In the genomic region with DNA sequence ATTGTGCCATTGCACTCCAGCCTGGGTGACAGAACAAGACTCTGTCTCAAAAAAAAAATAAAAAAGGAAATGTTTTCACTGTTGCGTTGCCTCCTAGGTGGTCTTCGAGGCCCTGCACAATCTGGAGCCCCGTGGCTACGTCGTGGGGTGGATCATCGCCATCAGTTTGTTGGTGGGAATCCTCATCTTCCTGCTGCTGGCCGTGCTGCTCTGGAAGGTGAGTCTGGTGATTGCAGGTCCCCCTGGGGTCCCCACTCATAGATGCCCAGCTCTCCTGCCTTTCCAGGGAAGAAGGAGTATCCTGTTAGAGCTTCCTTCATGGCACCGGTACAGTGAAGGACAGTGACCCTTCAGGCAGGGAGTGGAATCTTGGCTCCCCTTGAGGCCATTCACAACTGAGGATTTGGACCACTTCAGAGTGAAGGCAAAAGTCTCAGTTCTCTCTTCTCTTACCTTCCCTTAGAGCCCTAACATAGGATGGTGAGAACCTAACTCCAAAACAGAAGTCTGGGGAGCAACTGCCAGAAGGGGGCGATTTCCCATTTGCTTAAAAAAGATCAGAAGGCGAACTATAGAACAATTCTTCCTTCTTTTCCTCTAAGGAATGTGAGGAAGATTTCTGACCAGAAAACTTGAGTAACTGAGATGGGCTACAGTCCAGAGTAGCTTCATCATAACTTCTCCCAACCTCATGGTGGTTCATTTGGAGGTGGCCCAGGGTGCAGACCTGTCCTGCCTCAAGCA, we compare ENCODE assay signal across 19 cellular contexts.
"Had no signal": no experiment of that assay in that cellular context is flagged by ENCODE, and none has a peak within 500 bp of the region (broad histone marks: within the 10 kb centered on the region; RNA-seq: fewer than 3 reads in every experiment).

No MANE protein-coding gene starts in this region.

- H3K36me3 ChIP-seq: ovary had no signal

- H3K9me3 Mint-ChIP-seq: activated CD4-positive, alpha-beta memory T cell treated with anti-CD3 and anti-CD28 coated beads for 36 hours; activated naive CD8-positive, alpha-beta T cell treated with anti-CD3 and anti-CD28 coated beads for 36 hours; central memory CD8-positive, alpha-beta T cell; stimulated activated naive CD8-positive, alpha-beta T cell treated with anti-CD3 and anti-CD28 coated beads, Interleukin-15, amount 100 ng/mL, for 72 hours had no signal

- H3K4me3 Mint-ChIP-seq: activated CD4-positive, alpha-beta memory T cell treated with anti-CD3 and anti-CD28 coated beads for 36 hours; activated CD4-positive, alpha-beta T cell treated with anti-CD3 and anti-CD28 coated beads for 36 hours; activated naive CD8-positive, alpha-beta T cell treated with anti-CD3 and anti-CD28 coated beads for 36 hours; central memory CD8-positive, alpha-beta T cell; naive B cell; stimulated activated naive CD8-positive, alpha-beta T cell treated with anti-CD3 and anti-CD28 coated beads, Interleukin-15, amount 100 ng/mL, for 72 hours had no signal

- H3K36me3 Mint-ChIP-seq: activated CD4-positive, alpha-beta memory T cell treated with anti-CD3 and anti-CD28 coated beads for 36 hours; activated naive CD8-positive, alpha-beta T cell treated with anti-CD3 and anti-CD28 coated beads for 36 hours; naive B cell had no signal

- H3K27me3 Mint-ChIP-seq: activated CD4-positive, alpha-beta T cell treated with anti-CD3 and anti-CD28 coated beads for 36 hours; activated naive CD8-positive, alpha-beta T cell treated with anti-CD3 and anti-CD28 coated beads for 36 hours had no signal

- H3K4me1 Mint-ChIP-seq: central memory CD8-positive, alpha-beta T cell; naive B cell had no signal

- H3K27me3 ChIP-seq: esophagus muscularis mucosa, ovary, suprapubic skin, upper lobe of right lung had no signal

- H3K4me1 ChIP-seq: suprapubic skin, upper lobe of right lung had no signal

- H3K27ac Mint-ChIP-seq: activated CD4-positive, alpha-beta memory T cell treated with anti-CD3 and anti-CD28 coated beads for 36 hours; activated CD4-positive, alpha-beta T cell treated with anti-CD3 and anti-CD28 coated beads for 36 hours; activated naive CD8-positive, alpha-beta T cell treated with anti-CD3 and anti-CD28 coated beads for 36 hours; naive B cell; stimulated activated naive CD8-positive, alpha-beta T cell treated with anti-CD3 and anti-CD28 coated beads, Interleukin-15, amount 100 ng/mL, for 72 hours had no signal

- ATAC-seq: activated CD4-positive, alpha-beta T cell treated with anti-CD3 and anti-CD28 coated beads for 36 hours; mucosa of descending colon; psoas muscle; sciatic nerve; stimulated activated naive CD8-positive, alpha-beta T cell treated with anti-CD3 and anti-CD28 coated beads, Interleukin-15, amount 100 ng/mL, for 72 hours; upper lobe of right lung had no signal

- H3K4me2 ChIP-seq: smooth muscle cell had no signal

- H3K4me3 ChIP-seq: esophagus muscularis mucosa, mucosa of descending colon, ovary, psoas muscle, smooth muscle cell, suprapubic skin, upper lobe of right lung had no signal

- H3K27ac ChIP-seq: esophagus muscularis mucosa, ovary, psoas muscle, suprapubic skin, upper lobe of right lung had no signal

- H3K9me3 ChIP-seq: esophagus muscularis mucosa, mucosa of descending colon, ovary, psoas muscle, suprapubic skin, upper lobe of right lung had no signal

- DNase-seq: activated CD4-positive, alpha-beta memory T cell treated with anti-CD3 and anti-CD28 coated beads for 36 hours; activated CD4-positive, alpha-beta T cell treated with anti-CD3 and anti-CD28 coated beads for 36 hours; activated naive CD4-positive, alpha-beta T cell; activated naive CD8-positive, alpha-beta T cell treated with anti-CD3 and anti-CD28 coated beads for 36 hours; amniotic stem cell; effector CD4-positive, alpha-beta T cell; mesenchymal stem cell; mucosa of descending colon; naive B cell; ovary; psoas muscle; stimulated activated CD4-positive, alpha-beta T cell treated with anti-CD3 and anti-CD28 coated beads, Interleukin-4, amount 100 ng/mL, for 1 hour; stimulated activated naive CD8-positive, alpha-beta T cell treated with anti-CD3 and anti-CD28 coated beads, Interleukin-15, amount 100 ng/mL, for 72 hours; upper lobe of right lung had no signal
